34 cellular contexts compared by ENCODE assay signal in genomic region chr11:35727140-35727539, GRCh38.
"Had no signal": no experiment of that assay in that cellular context is flagged by ENCODE, and none has a peak within 500 bp of the region (broad histone marks: within the 10 kb centered on the region; RNA-seq: fewer than 3 reads in every experiment).

No MANE protein-coding gene starts in this region.

- H3K4me1 ChIP-seq: breast epithelium had no signal

- H3K36me3 ChIP-seq: brain microvascular endothelial cell, breast epithelium had no signal

- FAIRE-seq: astrocyte, TTC549 had no signal

- H3K4me3 Mint-ChIP-seq: activated B cell treated with CpG ODN at 0.5 μM for 24 hours; activated CD4-positive, alpha-beta memory T cell treated with anti-CD3 and anti-CD28 coated beads for 36 hours; activated CD4-positive, alpha-beta T cell treated with anti-CD3 and anti-CD28 coated beads, Interleukin-2, amount 10 ng/mL, durations not matched to agents 24 days and 14 days; activated CD8-positive, alpha-beta T cell treated with anti-CD3 and anti-CD28 coated beads for 36 hours; activated naive CD8-positive, alpha-beta T cell treated with anti-CD3 and anti-CD28 coated beads for 36 hours; activated T-cell treated with anti-CD3 and anti-CD28 coated beads, Interleukin-2, amount 50 U/mL, for 4 hours; activated T-cell treated with anti-CD3 and anti-CD28 coated beads, Interleukin-2, amount 50 U/mL, for 72 hours; activated T-helper 1 cell treated with anti-CD3 and anti-CD28 coated beads, Interleukin-12 subunit alpha, Interleukin-12 subunit beta, Interleukin-2, Interleukin-4 antibody, amounts not matched to agents 30 ng/mL and 10 ng/mL and 1 ng/mL, durations not matched to agents 14 hours and 24 hours and 36 hours; activated T-helper 17 cell treated with anti-CD3 and anti-CD28 coated beads, Interleukin-2, amount 50 U/mL, for 72 hours; T-helper 1 cell treated with Interleukin-12 subunit alpha and Interleukin-12 subunit beta and Interleukin-4 antibody, amounts not matched to agents 30 μg/mL and 1 μg/mL, for 36 hours; T-helper 2 cell treated with Interferon-gamma antibody and Interleukin-4, amounts not matched to agents 5 μg/mL and 100 μg/mL, for 36 hours had no signal

- H3K27ac Mint-ChIP-seq: activated B cell treated with CpG ODN at 0.5 μM for 24 hours; activated CD4-positive, alpha-beta memory T cell treated with anti-CD3 and anti-CD28 coated beads for 36 hours; activated CD4-positive, alpha-beta T cell treated with anti-CD3 and anti-CD28 coated beads, Interleukin-2, amount 10 ng/mL, durations not matched to agents 24 days and 14 days; activated CD8-positive, alpha-beta T cell treated with anti-CD3 and anti-CD28 coated beads for 36 hours; activated naive CD4-positive, alpha-beta T cell treated with anti-CD3 and anti-CD28 coated beads, Interleukin-2, amount 50 U/mL, for 72 hours; activated naive CD8-positive, alpha-beta T cell treated with anti-CD3 and anti-CD28 coated beads for 36 hours; activated T-cell treated with anti-CD3 and anti-CD28 coated beads, Interleukin-2, amount 50 U/mL, for 72 hours; activated T-helper 1 cell treated with anti-CD3 and anti-CD28 coated beads, Interleukin-12 subunit alpha, Interleukin-12 subunit beta, Interleukin-2, Interleukin-4 antibody, amounts not matched to agents 30 ng/mL and 10 ng/mL and 1 ng/mL, durations not matched to agents 14 hours and 24 hours and 36 hours; activated T-helper 17 cell treated with anti-CD3 and anti-CD28 coated beads, Interleukin-2, amount 50 U/mL, for 72 hours; T-helper 1 cell treated with Interleukin-12 subunit alpha and Interleukin-12 subunit beta and Interleukin-4 antibody, amounts not matched to agents 30 μg/mL and 1 μg/mL, for 36 hours; T-helper 2 cell treated with Interferon-gamma antibody and Interleukin-4, amounts not matched to agents 5 μg/mL and 100 μg/mL, for 36 hours had no signal

- DNase-seq: activated B cell treated with CpG ODN at 0.5 μM for 24 hours; activated CD4-positive, alpha-beta memory T cell treated with anti-CD3 and anti-CD28 coated beads for 36 hours; activated CD4-positive, alpha-beta T cell treated with anti-CD3 and anti-CD28 coated beads for 4 hours; activated CD4-positive, alpha-beta T cell treated with anti-CD3 and anti-CD28 coated beads, Interleukin-2, amount 10 ng/mL, durations not matched to agents 24 days and 14 days; activated CD4-positive, alpha-beta T cell treated with anti-CD3 and anti-CD28 coated beads, Interleukin-2, amount 50 U/mL, for 1 hour; activated CD4-positive, alpha-beta T cell treated with anti-CD3 and anti-CD28 coated beads, Interleukin-2, amount 50 U/mL, for 4 hours; activated CD4-positive, CD25-positive, alpha-beta regulatory T cell treated with anti-CD3 and anti-CD28 coated beads, Interleukin-2, amount 50 U/mL, for 72 hours; activated CD8-positive, alpha-beta memory T cell treated with anti-CD3 and anti-CD28 coated beads, Interleukin-2, amount 50 U/mL, for 4 hours; activated CD8-positive, alpha-beta T cell treated with anti-CD3 and anti-CD28 coated beads for 36 hours; activated effector memory CD4-positive, alpha-beta T cell treated with anti-CD3 and anti-CD28 coated beads, Interleukin-2, amount 50 U/mL, for 16 hours; activated naive CD4-positive, alpha-beta T cell treated with anti-CD3 and anti-CD28 coated beads, Interleukin-2, amount 50 U/mL, for 16 hours; activated naive CD4-positive, alpha-beta T cell treated with Interleukin-2 at 50 U/mL for 16 hours; activated naive CD8-positive, alpha-beta T cell treated with anti-CD3 and anti-CD28 coated beads for 36 hours; activated T-cell treated with anti-CD3 and anti-CD28 coated beads for 4 hours; activated T-cell treated with anti-CD3 and anti-CD28 coated beads, Interleukin-2, amount 50 U/mL, for 1 hour; activated T-cell treated with anti-CD3 and anti-CD28 coated beads, Interleukin-2, amount 50 U/mL, for 4 hours; activated T-cell treated with anti-CD3 and anti-CD28 coated beads, Interleukin-2, amount 50 U/mL, for 72 hours; adrenal gland; amniotic stem cell; aorta; body of pancreas; brain microvascular endothelial cell; central memory CD4-positive, alpha-beta T cell; T-helper 1 cell; T-helper 2 cell; T-helper 9 cell had no signal

- H3K4me1 Mint-ChIP-seq: activated CD4-positive, alpha-beta T cell treated with anti-CD3 and anti-CD28 coated beads, Interleukin-2, amount 10 ng/mL, durations not matched to agents 24 days and 14 days; activated T-helper 17 cell treated with anti-CD3 and anti-CD28 coated beads, Interleukin-2, amount 50 U/mL, for 72 hours had no signal

- H3K27me3 Mint-ChIP-seq: activated B cell treated with CpG ODN at 0.5 μM for 24 hours; activated CD4-positive, alpha-beta memory T cell treated with anti-CD3 and anti-CD28 coated beads for 36 hours; activated CD4-positive, alpha-beta T cell treated with anti-CD3 and anti-CD28 coated beads, Interleukin-2, amount 10 ng/mL, durations not matched to agents 24 days and 14 days; activated CD8-positive, alpha-beta T cell treated with anti-CD3 and anti-CD28 coated beads for 36 hours; activated naive CD8-positive, alpha-beta T cell treated with anti-CD3 and anti-CD28 coated beads for 36 hours; activated T-helper 17 cell treated with anti-CD3 and anti-CD28 coated beads, Interleukin-2, amount 50 U/mL, for 72 hours had no signal

- H3K27me3 ChIP-seq: adrenal gland, body of pancreas, brain microvascular endothelial cell, breast epithelium had no signal

- H3K4me3 ChIP-seq: adrenal gland, body of pancreas, breast epithelium had no signal

- H3K9me3 ChIP-seq: body of pancreas had no signal

- H3K27ac ChIP-seq: adrenal gland, body of pancreas, brain microvascular endothelial cell, breast epithelium had no signal

- ATAC-seq: activated CD8-positive, alpha-beta T cell treated with anti-CD3 and anti-CD28 coated beads for 36 hours; activated naive CD4-positive, alpha-beta T cell treated with anti-CD3 and anti-CD28 coated beads, Interleukin-2, amount 50 U/mL, for 72 hours; activated T-cell treated with anti-CD3 and anti-CD28 coated beads, Interleukin-2, amount 50 U/mL, for 4 hours; activated T-cell treated with anti-CD3 and anti-CD28 coated beads, Interleukin-2, amount 50 U/mL, for 72 hours; activated T-helper 17 cell treated with anti-CD3 and anti-CD28 coated beads, Interleukin-2, amount 50 U/mL, for 72 hours; body of pancreas had no signal
